ENCODE assay signal across 25 cellular contexts in the genomic region with DNA sequence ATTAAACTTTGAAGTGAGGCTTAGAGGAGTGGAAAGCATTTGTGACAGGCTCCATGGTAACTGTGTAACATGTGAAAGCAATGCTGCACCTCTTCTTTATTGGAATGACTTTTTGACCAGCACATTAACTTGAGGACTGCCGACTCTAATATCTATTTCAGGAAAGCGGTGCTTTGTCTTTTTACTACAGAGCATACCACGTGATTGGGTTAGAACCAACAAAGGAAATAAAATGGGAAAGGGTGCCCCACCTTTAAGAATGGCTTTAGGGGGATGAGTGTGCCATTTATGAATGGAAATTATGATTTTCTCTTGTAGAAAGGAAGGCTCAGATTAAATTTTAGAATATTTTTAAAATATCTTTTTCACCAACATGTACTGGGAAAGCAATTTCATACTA.
DNase-seq lines count a peak whose midpoint lies in the region; ATAC-seq and TF ChIP-seq lines count a peak whose summit lies in the region.
"Had no signal": no experiment of that assay in that cellular context is flagged by ENCODE, and none has a peak within 500 bp of the region (broad histone marks: within the 10 kb centered on the region; RNA-seq: fewer than 3 reads in every experiment).

No MANE protein-coding gene starts in this region.

- H3K27ac Mint-ChIP-seq in activated naive CD4-positive, alpha-beta T cell treated with anti-CD3 and anti-CD28 coated beads, Interleukin-2, amount 50 U/mL, for 24 hours = peak overlapping the region; percentile 25
- H3K27ac Mint-ChIP-seq: CD14-positive monocyte; CD4-positive, alpha-beta memory T cell; CD4-positive, CD25-positive, alpha-beta regulatory T cell; CD8-positive, alpha-beta memory T cell had no signal

- no peak overlapping the region for H3K4me2 ChIP-seq in parathyroid adenoma (ENCODE audit: low read length)
- H3K4me2 ChIP-seq: A549, BLaER1 had no signal

- H3K9ac ChIP-seq in parathyroid adenoma = no peak overlapping the region
- H3K9ac ChIP-seq: BLaER1 had no signal

- no peak for ATAC-seq in HG02571 (IDR thresholded peaks at IDR 0.05; ENCODE audit: unreplicated experiment)
- ATAC-seq: A549, GM12878 had no signal

- H2AFZ ChIP-seq in parathyroid adenoma = peak overlapping the region; percentile 28

- DNase-seq in activated naive CD4-positive, alpha-beta T cell treated with anti-CD3 and anti-CD28 coated beads, Interleukin-2, amount 50 U/mL, for 16 hours = no peak
- DNase-seq in left kidney (ENCODE audit: low read depth, low spot score) = peak; percentile 20
- DNase-seq in Ammon's horn (ENCODE audit: low spot score) = no peak
- DNase-seq: AML-193; BE2C; C1 segment of cervical spinal cord; CD4-positive, alpha-beta memory T cell; CD4-positive, CD25-positive, alpha-beta regulatory T cell; CD8-positive, alpha-beta memory T cell; COR-L47; DMS 273 treated with DMSO at 0.1 percent for 48 hours; DMS153; DMS53; DMS79; DND-41; EL; GDM1 had no signal

- H3K4me3 ChIP-seq in parathyroid adenoma (ENCODE audit: low read depth, low read length) = no peak overlapping the region
- H3K4me3 ChIP-seq: A549, BLaER1, GM12878 had no signal

- H3K4me3 Mint-ChIP-seq in activated naive CD4-positive, alpha-beta T cell treated with anti-CD3 and anti-CD28 coated beads, Interleukin-2, amount 50 U/mL, for 24 hours = no peak overlapping the region
- H3K4me3 Mint-ChIP-seq: CD14-positive monocyte; CD4-positive, alpha-beta memory T cell; CD4-positive, CD25-positive, alpha-beta regulatory T cell; CD8-positive, alpha-beta memory T cell had no signal

- no peaks in the 10 kb centered on the region for H3K36me3 ChIP-seq in parathyroid adenoma (ENCODE audit: control insufficient read depth, insufficient read depth, low read length)
- H3K36me3 ChIP-seq: BE2C, BLaER1 had no signal

- no peaks in the 10 kb centered on the region for H3K9me3 Mint-ChIP-seq in activated naive CD4-positive, alpha-beta T cell treated with anti-CD3 and anti-CD28 coated beads, Interleukin-2, amount 50 U/mL, for 24 hours

- no peaks in the 10 kb centered on the region for H3K36me3 Mint-ChIP-seq in activated naive CD4-positive, alpha-beta T cell treated with anti-CD3 and anti-CD28 coated beads, Interleukin-2, amount 50 U/mL, for 24 hours
- H3K36me3 Mint-ChIP-seq: CD14-positive monocyte; CD4-positive, alpha-beta memory T cell; CD4-positive, CD25-positive, alpha-beta regulatory T cell; CD8-positive, alpha-beta memory T cell had no signal

- H3K27me3 Mint-ChIP-seq in activated naive CD4-positive, alpha-beta T cell treated with anti-CD3 and anti-CD28 coated beads, Interleukin-2, amount 50 U/mL, for 24 hours = peaks cover 20% of the 10 kb centered on the region

- H3K4me1 Mint-ChIP-seq in activated naive CD4-positive, alpha-beta T cell treated with anti-CD3 and anti-CD28 coated beads, Interleukin-2, amount 50 U/mL, for 24 hours = no peaks in the 10 kb centered on the region
- H3K4me1 Mint-ChIP-seq: CD14-positive monocyte; CD4-positive, alpha-beta memory T cell; CD4-positive, CD25-positive, alpha-beta regulatory T cell; CD8-positive, alpha-beta memory T cell had no signal

- no peaks in the 10 kb centered on the region for H3K79me2 ChIP-seq in parathyroid adenoma

- no peaks in the 10 kb centered on the region for H3K9me3 ChIP-seq in parathyroid adenoma (ENCODE audit: control insufficient read depth, low read length)
- H3K9me3 ChIP-seq: A549, BE2C had no signal

- no peaks in the 10 kb centered on the region for H3K27me3 ChIP-seq in parathyroid adenoma (ENCODE audit: control insufficient read depth, insufficient read depth, low read length)
- H3K27me3 ChIP-seq: BLaER1 had no signal

- H3K4me1 ChIP-seq in parathyroid adenoma = peaks cover 17% of the 10 kb centered on the region
- H3K4me1 ChIP-seq: A549, BE2C, BLaER1 had no signal

- TF ChIP-seq CTCF in parathyroid adenoma (IDR thresholded peaks at IDR 0.05) = no peak

- peak overlapping the region; percentile 68 for H3K27ac ChIP-seq in parathyroid adenoma
- H3K27ac ChIP-seq: 22Rv1, A549, BLaER1 had no signal
